Comparison of ENCODE assay signal across 9 cellular contexts in the genomic region with DNA sequence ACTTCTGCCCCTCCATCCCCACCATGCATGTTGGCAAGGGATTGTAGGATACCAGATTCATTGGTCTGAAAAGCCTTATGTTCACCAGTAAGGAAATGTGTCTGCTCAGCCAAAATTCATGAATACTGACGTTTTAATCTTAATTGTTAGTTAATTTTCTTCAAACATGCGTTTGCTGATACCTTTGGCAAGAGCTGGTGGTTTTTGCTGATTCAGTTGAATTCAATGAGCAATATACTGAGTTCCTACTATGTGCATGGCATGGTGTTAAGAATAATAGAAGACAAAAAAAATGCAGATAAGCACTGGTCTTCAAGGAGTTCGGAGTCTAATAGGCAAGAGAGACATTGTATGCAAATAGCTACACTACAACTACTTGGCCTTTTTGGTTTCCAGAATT.
"Had no signal": no experiment of that assay in that cellular context is flagged by ENCODE, and none has a peak within 500 bp of the region (broad histone marks: within the 10 kb centered on the region; RNA-seq: fewer than 3 reads in every experiment).

No MANE protein-coding gene starts in this region.

- FAIRE-seq: H54, HTR-8/SVneo had no signal

- H3K27ac ChIP-seq: GM23248, KMS-11 had no signal

- H3K9ac ChIP-seq: GM23248, KMS-11 had no signal

- H3K4me3 ChIP-seq: GM23248 had no signal

- DNase-seq: GM23248, GOT3, H9, HCEC 1CT, Karpas-422, KBM-7 had no signal

- H3K4me2 ChIP-seq: KMS-11 had no signal

- H2AFZ ChIP-seq: GM23248 had no signal
